In the genomic region with DNA sequence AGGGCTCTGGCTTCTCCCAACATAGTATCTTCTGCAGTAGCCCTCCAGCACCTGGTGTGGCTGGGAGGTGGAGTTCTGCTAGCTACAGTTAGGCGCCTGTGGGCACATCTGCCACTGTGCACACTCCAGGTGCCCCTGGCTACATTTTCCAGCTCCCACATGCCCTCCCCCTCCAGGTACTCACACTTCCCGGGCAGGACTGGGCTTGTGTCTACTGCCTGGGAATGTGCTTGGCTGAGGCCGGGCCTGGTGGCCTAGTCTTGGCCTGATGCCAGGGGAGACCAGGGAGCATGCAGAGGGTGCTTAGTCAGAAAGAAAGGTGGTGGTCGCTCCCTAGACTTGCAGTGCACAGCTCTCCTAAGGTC, we compare ENCODE assay signal across 9 cellular contexts. TPM values are rescaled to one million over a fixed set of nuclear protein-coding genes. Genes with fewer than 3 reads are reported as not detected.
DNase-seq lines count a peak whose midpoint lies in the region; ATAC-seq and TF ChIP-seq lines count a peak whose summit lies in the region.
"Had no signal": no experiment of that assay in that cellular context is flagged by ENCODE, and none has a peak within 500 bp of the region (broad histone marks: within the 10 kb centered on the region; RNA-seq: fewer than 3 reads in every experiment).

No MANE protein-coding gene starts in this region.

- H3K4me1 ChIP-seq in BLaER1 treated with 17β-estradiol and CSF1 and Interleukin-3, amounts not matched to agents 10 nM and 100 nM = peaks cover 48 to 62% (median 50%) of the 10 kb centered on the region in 10 experiments
- peaks cover 33 to 59% of the 10 kb centered on the region in 2 donors for H3K4me1 ChIP-seq in muscle layer of duodenum (ENCODE audit: control insufficient read depth in 1 of 2, insufficient read depth in 2 of 2, low read length in 2 of 2)

- H3K4me3 Mint-ChIP-seq in brain = peak overlapping the region; percentile 88 to 94 (median 92)

- H3K27me3 Mint-ChIP-seq in brain = no peaks in the 10 kb centered on the region

- no peak for TF ChIP-seq CTCF in brain (conservative IDR thresholded peaks at IDR 0.05)
- no peak for TF ChIP-seq CTCF in GM10248 (IDR thresholded peaks at IDR 0.05; ENCODE audit: control extremely low read depth, extremely low read depth, low read depth, missing control alignments)

- no peak overlapping the region for H3K4me3 ChIP-seq in BLaER1 treated with 17β-estradiol and CSF1 and Interleukin-3, amounts not matched to agents 10 nM and 100 nM
- peak overlapping the region in 1 of 2 donors; percentile 34 for H3K4me3 ChIP-seq in muscle layer of duodenum (ENCODE audit: low read depth in 1 of 2, low read length in 2 of 2)

- peaks cover 0 to 3% (median 0%) of the 10 kb centered on the region in 5 experiments for H3K9me3 Mint-ChIP-seq in brain

- peaks cover 70% of the 10 kb centered on the region for H3K4me1 Mint-ChIP-seq in brain

- H3K27ac ChIP-seq in BLaER1 treated with 17β-estradiol and CSF1 and Interleukin-3, amounts not matched to agents 10 nM and 100 nM = no peak overlapping the region
- peak overlapping the region; percentile 82 for H3K27ac ChIP-seq in muscle layer of duodenum (ENCODE audit: low read length)

- no peak for ATAC-seq in HG02885 (IDR thresholded peaks at IDR 0.05; ENCODE audit: poor library complexity, unreplicated experiment)

- DNase-seq in NCI-H2029 treated with DMSO at 0.1 percent for 48 hours (lab: John Stamatoyannopoulos, UW) (peak; percentile 77), GM10248 (ENCODE audit: extremely low spot score) (no peak), HuH-7 (ENCODE audit: low spot score) (no peak), AG08395 (ENCODE audit: low spot score) (no peak)
- DNase-seq: activated CD4-positive, alpha-beta T cell treated with anti-CD3 and anti-CD28 coated beads, Interleukin-2, amount 50 U/mL, for 48 hours had no signal

- H3K36me3 Mint-ChIP-seq in brain = peaks cover 18% of the 10 kb centered on the region

- no peaks in the 10 kb centered on the region for H3K9me3 ChIP-seq in BLaER1 treated with 17β-estradiol and CSF1 and Interleukin-3, amounts not matched to agents 10 nM and 100 nM (replicated peaks in 1 of 11)
- H3K9me3 ChIP-seq in muscle layer of duodenum (ENCODE audit: control insufficient read depth in 1 of 2, low read length in 2 of 2) = no peaks in the 10 kb centered on the region

- H3K4me2 ChIP-seq in BLaER1 treated with 17β-estradiol and CSF1 and Interleukin-3, amounts not matched to agents 10 nM and 100 nM = peak overlapping the region; percentile 86 to 98 (median 94); a peak in 20 of 22 replicates

- POLR2A ChIA-PET in GM10248 (lab: Yijun Ruan, JAX) = no interaction called here

- peaks cover 0 to 37% (median 29%) of the 10 kb centered on the region in 11 experiments; a peak in 15 of 22 replicates for H3K36me3 ChIP-seq in BLaER1 treated with 17β-estradiol and CSF1 and Interleukin-3, amounts not matched to agents 10 nM and 100 nM
- H3K36me3 ChIP-seq in muscle layer of duodenum (ENCODE audit: control insufficient read depth in 1 of 2, insufficient read depth in 2 of 2, low read length in 2 of 2) = peaks cover 16 to 60% of the 10 kb centered on the region in 2 donors

- CTCF ChIA-PET in GM10248 (lab: Yijun Ruan, JAX) = interaction anchor here (1.3 to 2.2 kb wide), 3 partner anchors 13 to 67 kb away, joined by 5 to 7 read pairs (median 5); no protein-coding TSS in a partner anchor

- H4K20me1 ChIP-seq in BLaER1 treated with 17β-estradiol and CSF1 and Interleukin-3, amounts not matched to agents 10 nM and 100 nM = peaks cover 0 to 34% (median 0%) of the 10 kb centered on the region in 11 experiments; a peak in 5 of 22 replicates

- 0 out of 22 replicates have a peak overlapping the region, but pooled peaks of 3 of the 11 experiments have one; percentile 15 to 85 (median 19) for H3K9ac ChIP-seq in BLaER1 treated with 17β-estradiol and CSF1 and Interleukin-3, amounts not matched to agents 10 nM and 100 nM

- no peaks in the 10 kb centered on the region; a peak in 2 of 22 replicates for H3K27me3 ChIP-seq in BLaER1 treated with 17β-estradiol and CSF1 and Interleukin-3, amounts not matched to agents 10 nM and 100 nM
- no peaks in the 10 kb centered on the region for H3K27me3 ChIP-seq in muscle layer of duodenum (ENCODE audit: low read depth, low read length)

- peak overlapping the region; percentile 85 to 99 (median 98) for H3K27ac Mint-ChIP-seq in brain

RNA-seq across cellular contexts. Expression of a gene that starts 15.9 kb away (rescaled TPM):
- 85.1 TPM for polyA plus RNA-seq in brain (ENCODE audit: insufficient read depth, low read depth, low replicate concordance)

RNA-seq across cellular contexts. Expression of a gene that starts 51.1 kb away (rescaled TPM):
- polyA plus RNA-seq in brain (ENCODE audit: insufficient read depth, low read depth, low replicate concordance) = 113 TPM

RNA-seq across cellular contexts. Expression of a gene that starts 56.2 kb away (rescaled TPM):
- not detected for polyA plus RNA-seq in brain (ENCODE audit: insufficient read depth, low read depth, low replicate concordance)

RNA-seq across cellular contexts. Expression of a gene that starts 57.5 kb away (rescaled TPM):
- polyA plus RNA-seq in brain (ENCODE audit: insufficient read depth, low read depth, low replicate concordance) = 34.3 TPM
